11 cellular contexts compared by ENCODE assay signal in the genomic region with DNA sequence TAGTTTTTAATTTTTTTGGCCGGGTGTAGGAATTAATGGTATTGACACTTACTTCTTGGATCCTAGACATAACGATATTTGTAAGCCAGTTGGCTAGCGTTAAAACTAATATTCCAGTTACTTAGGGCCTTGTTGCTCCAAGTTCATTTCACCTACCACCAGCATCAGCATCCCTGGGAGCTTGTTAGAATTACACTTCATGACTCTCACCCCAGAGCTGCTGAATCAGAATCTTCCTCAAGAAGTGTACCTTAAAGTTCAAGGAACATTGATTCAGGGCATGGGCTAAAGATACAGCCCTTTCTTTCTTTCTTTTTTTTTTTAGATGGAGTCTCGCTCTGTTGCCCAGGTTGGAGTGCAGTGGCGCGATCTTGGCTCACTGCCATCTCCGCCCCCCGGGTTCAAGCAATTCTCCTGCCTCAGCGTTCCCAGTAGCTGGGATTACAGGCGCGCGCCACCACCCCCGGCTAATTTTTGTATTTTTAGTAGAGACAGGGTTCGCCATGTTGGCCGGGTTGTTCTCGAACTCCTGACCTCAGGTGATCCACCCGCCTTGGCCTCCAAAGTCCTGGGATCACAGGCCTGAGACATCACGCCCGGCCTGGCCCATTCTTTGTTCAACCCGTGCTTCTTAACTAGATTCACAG. TPM values are rescaled to one million over a fixed set of nuclear protein-coding genes. Genes with fewer than 3 reads are reported as not detected.
DNase-seq lines count a peak whose midpoint lies in the region; ATAC-seq and TF ChIP-seq lines count a peak whose summit lies in the region.
"Had no signal": no experiment of that assay in that cellular context is flagged by ENCODE, and none has a peak within 500 bp of the region (broad histone marks: within the 10 kb centered on the region; RNA-seq: fewer than 3 reads in every experiment).

No MANE protein-coding gene starts in this region.

- WGBS in sigmoid colon, 2 donors, result 94 to 97% methylated on average over 20 of the region's 20 CpGs

- no peak overlapping the region for H3K27ac ChIP-seq in sigmoid colon

- H3K4me3 ChIP-seq in sigmoid colon, result no peak overlapping the region

- DNase-seq in activated T-cell treated with anti-CD3 and anti-CD28 coated beads, Interleukin-2, amount 50 U/mL, for 4 hours, result no peak
- DNase-seq in activated T-cell treated with anti-CD3 and anti-CD28 coated beads, Interleukin-2, amount 50 U/mL, for 48 hours, result no peak
- peak; percentile 57 for DNase-seq in RKO (ENCODE audit: low spot score)
- peak; percentile 17 to 26 for DNase-seq in erythroblast (lab: John Stamatoyannopoulos, UW)
- DNase-seq in sigmoid colon, result peak; percentile 61
- DNase-seq in NCI-H1436 (lab: John Stamatoyannopoulos, UW), result no peak
- no peak for DNase-seq in HK-2 (ENCODE audit: unreplicated experiment)
- no peak for DNase-seq in SKM-1 treated with dmso at 0.1 percent for 144 hours (lab: John Stamatoyannopoulos, UW; ENCODE audit: unreplicated experiment)
- DNase-seq: IMR-90; left cardiac atrium; stimulated activated naive CD4-positive, alpha-beta T cell treated with Interleukin-2 at 50 U/mL for 16 hours had no signal

- H3K4me1 Mint-ChIP-seq in activated T-cell treated with anti-CD3 and anti-CD28 coated beads, Interleukin-2, amount 50 U/mL, for 4 hours (ENCODE audit: low read depth), result peaks cover 38% of the 10 kb centered on the region

- H3K4me1 ChIP-seq in sigmoid colon, result peaks cover 7 to 25% (median 20%) of the 10 kb centered on the region in 4 donors

- no peaks in the 10 kb centered on the region for H3K9me3 ChIP-seq in sigmoid colon

- no peaks in the 10 kb centered on the region for H3K27me3 Mint-ChIP-seq in activated T-cell treated with anti-CD3 and anti-CD28 coated beads, Interleukin-2, amount 50 U/mL, for 4 hours (ENCODE audit: low read depth)

- no peaks in the 10 kb centered on the region for H3K36me3 Mint-ChIP-seq in activated T-cell treated with anti-CD3 and anti-CD28 coated beads, Interleukin-2, amount 50 U/mL, for 4 hours (ENCODE audit: insufficient read depth)

- no peak for ATAC-seq in activated T-cell treated with anti-CD3 and anti-CD28 coated beads, Interleukin-2, amount 50 U/mL, for 4 hours
- ATAC-seq: left cardiac atrium had no signal

- TF ChIP-seq POLR2A in erythroblast (IDR thresholded peaks at IDR 0.05; ENCODE audit: low read length) (no peak), sigmoid colon (IDR thresholded peaks at IDR 0.05) (no peak)

- no peaks in the 10 kb centered on the region for H3K27me3 ChIP-seq in sigmoid colon

- TF ChIP-seq EP300 in sigmoid colon (IDR thresholded peaks at IDR 0.05), result no peak

- peak overlapping the region; percentile 96 for H3K4me3 Mint-ChIP-seq in activated T-cell treated with anti-CD3 and anti-CD28 coated beads, Interleukin-2, amount 50 U/mL, for 4 hours

- intact Hi-C loops in sigmoid colon (cut with DNase I), result no loop called here

- no peaks in the 10 kb centered on the region for H3K9me3 Mint-ChIP-seq in activated T-cell treated with anti-CD3 and anti-CD28 coated beads, Interleukin-2, amount 50 U/mL, for 4 hours

- no peak for TF ChIP-seq CTCF in sigmoid colon (IDR thresholded peaks at IDR 0.05)

- no peaks in the 10 kb centered on the region for H3K36me3 ChIP-seq in sigmoid colon

RNA-seq across cellular contexts. Expression of gene SLX4IP, which starts 1.1 kb away (rescaled TPM):
- 1 to 10 TPM; 3.8 to 4.7 (median 4.6) TPM for total RNA-seq in activated T-cell treated with anti-CD3 and anti-CD28 coated beads, Interleukin-2, amount 50 U/mL, for 4 hours
- 1 to 10 TPM; 2.0 to 4.2 (median 2.5) TPM for total RNA-seq in sigmoid colon
- polyA plus RNA-seq in sigmoid colon, result 1 to 10 TPM; 1.2 to 2.5 (median 2.3) TPM

RNA-seq across cellular contexts. Expression of gene MKKS, which starts 2.2 kb away (rescaled TPM):
- 1 to 10 TPM; 5.5 to 6.2 (median 6.0) TPM for total RNA-seq in activated T-cell treated with anti-CD3 and anti-CD28 coated beads, Interleukin-2, amount 50 U/mL, for 4 hours
- total RNA-seq in sigmoid colon, result 10 to 100 TPM; 19.1 to 26.0 (median 22.2) TPM
- 10 to 100 TPM; 16.2 to 29.8 (median 19.1) TPM for polyA plus RNA-seq in sigmoid colon

Comparison
In these comparisons a context has a peak if more than half of its experiments do, and no peak if none do; other contexts are left out.
1. DNase-seq: peak in RKO (single experiment), erythroblast (2 of 2) and sigmoid colon (single experiment); none in activated T-cell treated with anti-CD3 and anti-CD28 coated beads, Interleukin-2, amount 50 U/mL, for 4 hours (single experiment), activated T-cell treated with anti-CD3 and anti-CD28 coated beads, Interleukin-2, amount 50 U/mL, for 48 hours (0 of 2), NCI-H1436 (single experiment), HK-2 (single experiment) and SKM-1 treated with dmso at 0.1 percent for 144 hours (single experiment).